Comparison of ENCODE assay signal across 23 cellular contexts in the genomic region with DNA sequence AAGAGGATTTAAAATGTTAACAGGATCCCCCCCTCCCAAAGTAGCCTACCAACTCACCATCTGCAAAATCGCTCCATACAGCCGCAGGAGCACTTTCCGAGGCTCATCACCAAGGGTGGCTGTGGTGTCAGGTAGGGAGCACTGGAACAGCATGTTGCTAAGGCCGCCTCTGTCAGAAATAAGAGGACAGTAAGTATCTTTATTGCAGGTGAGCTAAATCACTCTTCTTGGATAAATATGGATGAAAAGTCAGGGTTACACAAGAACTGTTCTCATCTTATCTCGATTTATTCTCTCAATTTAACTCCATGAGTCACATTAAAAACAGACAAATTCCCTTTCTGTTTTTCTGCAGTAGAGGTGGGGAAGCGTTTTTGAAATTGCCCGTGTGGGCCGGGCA. TPM values are rescaled to one million over a fixed set of nuclear protein-coding genes. Genes with fewer than 3 reads are reported as not detected.
DNase-seq lines count a peak whose midpoint lies in the region; ATAC-seq and TF ChIP-seq lines count a peak whose summit lies in the region.
"Had no signal": no experiment of that assay in that cellular context is flagged by ENCODE, and none has a peak within 500 bp of the region (broad histone marks: within the 10 kb centered on the region; RNA-seq: fewer than 3 reads in every experiment).

No MANE protein-coding gene starts in this region.

- no peak overlapping the region for H3K4me3 ChIP-seq in adrenal gland
- peak overlapping the region; percentile 2 for H3K4me3 ChIP-seq in endocrine pancreas (ENCODE audit: control insufficient read depth, insufficient read depth, low read length)
- H3K4me3 ChIP-seq in stomach: no peak overlapping the region
- H3K4me3 ChIP-seq: Peyer's patch had no signal

- H4K5ac ChIP-seq in H9 (ENCODE audit: insufficient read length, low read depth, low read length): no peak overlapping the region

- no peaks in the 10 kb centered on the region for H3K9me3 Mint-ChIP-seq in H9
- no peaks in the 10 kb centered on the region for H3K9me3 Mint-ChIP-seq in activated T-helper 17 cell treated with anti-CD3 and anti-CD28 coated beads, Interleukin-2, amount 50 U/mL, for 72 hours
- H3K9me3 Mint-ChIP-seq: CD8-positive, alpha-beta T cell; IgD-negative memory B cell had no signal

- no peak overlapping the region for H2BK12ac ChIP-seq in H9 (ENCODE audit: insufficient read length, low read depth, low read length)

- H3K9ac ChIP-seq in H9 (ENCODE audit: extremely low read depth, insufficient read length, low read length) (no peak overlapping the region), endocrine pancreas (ENCODE audit: control insufficient read depth, insufficient read depth, low read length) (no peak overlapping the region)
- H3K9ac ChIP-seq: KMS-11 had no signal

- H3K4ac ChIP-seq in H9 (ENCODE audit: low read depth, low read length): no peak overlapping the region

- ATAC-seq in activated T-helper 17 cell treated with anti-CD3 and anti-CD28 coated beads, Interleukin-2, amount 50 U/mL, for 72 hours (replicated peaks): no peak
- ATAC-seq: CD8-positive, alpha-beta T cell had no signal

- no peak overlapping the region for H2AFZ ChIP-seq in H9 (ENCODE audit: low read length)

- H3K36me3 Mint-ChIP-seq in H9 (ENCODE audit: insufficient read depth in 1 of 3, low read depth in 3 of 3): peaks cover 7 to 17% (median 15%) of the 10 kb centered on the region in 3 experiments
- no peaks in the 10 kb centered on the region for H3K36me3 Mint-ChIP-seq in activated T-helper 17 cell treated with anti-CD3 and anti-CD28 coated beads, Interleukin-2, amount 50 U/mL, for 72 hours (ENCODE audit: low read depth)
- H3K36me3 Mint-ChIP-seq: CD8-positive, alpha-beta T cell; IgD-negative memory B cell had no signal

- H3K79me1 ChIP-seq in H9 (ENCODE audit: insufficient read depth, low read depth, low read length, poor library complexity, severe bottlenecking): peaks cover 4% of the 10 kb centered on the region

- peak overlapping the region; percentile 18 to 85 (median 32); a peak in 3 of 7 replicates for H3K27ac Mint-ChIP-seq in H9
- no peak overlapping the region for H3K27ac Mint-ChIP-seq in activated T-helper 17 cell treated with anti-CD3 and anti-CD28 coated beads, Interleukin-2, amount 50 U/mL, for 72 hours
- H3K27ac Mint-ChIP-seq: B cell; CD8-positive, alpha-beta T cell; IgD-negative memory B cell had no signal

- no peak overlapping the region for H2BK15ac ChIP-seq in H9 (ENCODE audit: low read depth, low read length)

- TF ChIP-seq CTCF in H9 (conservative IDR thresholded peaks at IDR 0.05) (no peak), adrenal gland (IDR thresholded peaks at IDR 0.05) (no peak), stomach (IDR thresholded peaks at IDR 0.05) (no peak)

- no peaks in the 10 kb centered on the region for H3K36me3 ChIP-seq in adrenal gland (replicated peaks in 1 of 2)
- no peaks in the 10 kb centered on the region for H3K36me3 ChIP-seq in endocrine pancreas (ENCODE audit: control insufficient read depth, insufficient read depth, low read length)
- peaks cover 0 to 19% (median 12%) of the 10 kb centered on the region in 4 donors for H3K36me3 ChIP-seq in stomach

- TF ChIP-seq POLR2A in adrenal gland (IDR thresholded peaks at IDR 0.05) (no peak), stomach (IDR thresholded peaks at IDR 0.05) (no peak)

- H3K27me3 ChIP-seq in H9 (ENCODE audit: insufficient read depth, low read length): no peaks in the 10 kb centered on the region
- no peaks in the 10 kb centered on the region for H3K27me3 ChIP-seq in adrenal gland
- no peaks in the 10 kb centered on the region for H3K27me3 ChIP-seq in endocrine pancreas (ENCODE audit: control insufficient read depth, insufficient read depth, low read length)
- H3K27me3 ChIP-seq in stomach: no peaks in the 10 kb centered on the region
- H3K27me3 ChIP-seq: Peyer's patch had no signal

- H3K27ac ChIP-seq in H9 (ENCODE audit: insufficient read length, low read depth, low read length): no peak overlapping the region
- H3K27ac ChIP-seq in adrenal gland: peak overlapping the region in 4 of 5 donors; percentile 46 to 78 (median 68)
- H3K27ac ChIP-seq in stomach: peak overlapping the region; percentile 55 to 81 (median 73)
- H3K27ac ChIP-seq: C4-2B, KMS-11 had no signal

- H3K56ac ChIP-seq in H9 (ENCODE audit: insufficient read length, low read depth, low read length): no peak overlapping the region

- H3K4me1 Mint-ChIP-seq in H9: peaks cover 10 to 14% of the 10 kb centered on the region in 2 experiments
- H3K4me1 Mint-ChIP-seq in activated T-helper 17 cell treated with anti-CD3 and anti-CD28 coated beads, Interleukin-2, amount 50 U/mL, for 72 hours: no peaks in the 10 kb centered on the region

- no peaks in the 10 kb centered on the region for H4K20me1 ChIP-seq in H9 (ENCODE audit: control insufficient read depth, insufficient read depth, insufficient read length)

- no peak overlapping the region for H3K4me3 Mint-ChIP-seq in H9
- H3K4me3 Mint-ChIP-seq in activated T-helper 17 cell treated with anti-CD3 and anti-CD28 coated beads, Interleukin-2, amount 50 U/mL, for 72 hours: no peak overlapping the region
- H3K4me3 Mint-ChIP-seq: B cell; CD8-positive, alpha-beta T cell; IgD-negative memory B cell had no signal

- DNase-seq in H9: no peak
- peak in 2 of 7 donors; percentile 17 to 46 for DNase-seq in adrenal gland
- DNase-seq in stomach: no peak
- DNase-seq in anterior cingulate cortex (lab: John Stamatoyannopoulos, UW): no peak
- DNase-seq in central memory CD4-positive, alpha-beta T cell: no peak
- DNase-seq: Caco-2; CD8-positive, alpha-beta T cell; DMS79 treated with DMSO at 0.1 percent for 48 hours; GF-D8; H7; MM.1S; NCI-H2029; NCI-H446 treated with DMSO at 0.1 percent for 48 hours; NCI-H526; Peyer's patch; SHP77 treated with DMSO at 0.1 percent for 48 hours; SW 1271 had no signal

- intact Hi-C loops in adrenal gland (cut with DNase I) (no loop called here), stomach (cut with DNase I; ENCODE audit: low total_unique reads) (no loop called here)

- no peak overlapping the region for H3K4me2 ChIP-seq in H9 (ENCODE audit: insufficient read depth, insufficient read length, low read length)
- H3K4me2 ChIP-seq: KMS-11 had no signal

- H3K14ac ChIP-seq in H9 (ENCODE audit: insufficient read depth, low read length): no peak overlapping the region

- H3K23ac ChIP-seq in H9 (ENCODE audit: insufficient read length, low read depth, low read length): no peak overlapping the region

- H2BK120ac ChIP-seq in H9 (ENCODE audit: low read depth, low read length, poor library complexity, severe bottlenecking): no peak overlapping the region

- TF ChIP-seq EP300 in stomach (IDR thresholded peaks at IDR 0.05): no peak

- no peaks in the 10 kb centered on the region for H3K27me3 Mint-ChIP-seq in H9 (ENCODE audit: low read depth)
- H3K27me3 Mint-ChIP-seq in activated T-helper 17 cell treated with anti-CD3 and anti-CD28 coated beads, Interleukin-2, amount 50 U/mL, for 72 hours: no peaks in the 10 kb centered on the region
- H3K27me3 Mint-ChIP-seq: B cell, IgD-negative memory B cell had no signal

- H2AK5ac ChIP-seq in H9 (ENCODE audit: insufficient read length, low read length): no peak overlapping the region

- H3K79me2 ChIP-seq in H9 (ENCODE audit: insufficient read depth, low read length): peaks cover 8% of the 10 kb centered on the region; the same call in 1 of the 2 replicates

- no peak overlapping the region for H2BK5ac ChIP-seq in H9 (ENCODE audit: insufficient read length, low read length)

- no peak overlapping the region for H2BK20ac ChIP-seq in H9 (ENCODE audit: low read depth, low read length, poor library complexity, severe bottlenecking)

- no peak overlapping the region for H4K91ac ChIP-seq in H9 (ENCODE audit: insufficient read length, low read depth, low read length)

- H3K4me1 ChIP-seq in H9 (ENCODE audit: insufficient read depth, low read length): no peaks in the 10 kb centered on the region
- peaks cover 34 to 57% of the 10 kb centered on the region in 2 donors for H3K4me1 ChIP-seq in adrenal gland (replicated peaks in 1 of 2)
- H3K4me1 ChIP-seq in endocrine pancreas (ENCODE audit: control insufficient read depth, insufficient read depth, low read length): peaks cover 11% of the 10 kb centered on the region
- H3K4me1 ChIP-seq in stomach: peaks cover 22 to 85% (median 55%) of the 10 kb centered on the region in 4 donors

- WGBS in H9 (ENCODE audit: extremely low coverage, insufficient read length, low lambda C conversion rate): no CpG with 5 or more reads among the region's 8 CpGs
- WGBS in adrenal gland, 4 donors: 57 to 68% (median 59%) methylated on average over 8 of the region's 8 CpGs
- WGBS in stomach, 5 donors: 69 to 82% (median 72%) methylated on average over 8 of the region's 8 CpGs

- H3T11ph ChIP-seq in H9 (ENCODE audit: low read length): no peak overlapping the region

- H3K9me3 ChIP-seq in H9 (ENCODE audit: control insufficient read depth, low read depth, low read length) (no peaks in the 10 kb centered on the region), adrenal gland (replicated peaks in 1 of 3) (no peaks in the 10 kb centered on the region), endocrine pancreas (ENCODE audit: control insufficient read depth, low read length) (no peaks in the 10 kb centered on the region), stomach (no peaks in the 10 kb centered on the region)
- H3K9me3 ChIP-seq: Caco-2, Peyer's patch had no signal

- no peak overlapping the region for H3K18ac ChIP-seq in H9 (ENCODE audit: insufficient read length, low read depth, low read length)

- no peaks in the 10 kb centered on the region for H3K23me2 ChIP-seq in H9 (ENCODE audit: insufficient read length, low read depth, low read length, poor library complexity, severe bottlenecking)

- no peak overlapping the region for H4K8ac ChIP-seq in H9 (replicated peaks; ENCODE audit: insufficient read length, low read depth, low read length)

RNA-seq across cellular contexts. Expression of a gene that starts 24.2 kb away (rescaled TPM):
- total RNA-seq in H9 (2021) (63.0 and 64.2 TPM in 2 replicates), adrenal gland (10 to 100 TPM; 26.6 to 67.0 (median 44.7) TPM), stomach (100 to 1,000 TPM in 4 of 5 donors, 10 to 100 TPM in 1; 85.9 to 227 (median 147) TPM)
- polyA plus RNA-seq in adrenal gland (100 to 1,000 TPM in 1 of 3 donors, 10 to 100 TPM in 2; 76.1 to 105 (median 94.6) TPM), stomach (10 to 100 TPM; 20.9 to 47.2 (median 36.7) TPM)
- total RNA-seq in activated T-helper 17 cell treated with anti-CD3 and anti-CD28 coated beads, Interleukin-2, amount 50 U/mL, for 72 hours: 10 to 100 TPM in 1 of 2 donors, 1 to 10 TPM in 1; 7.4 to 10.1 TPM

RNA-seq across cellular contexts. Expression of a gene that starts 58.1 kb away (rescaled TPM):
- total RNA-seq in H9 (2021) (24.4 and 27.1 TPM in 2 replicates), adrenal gland (100 to 1,000 TPM; 112 to 384 (median 258) TPM), stomach (100 to 1,000 TPM in 4 of 5 donors, 10 to 100 TPM in 1; 46.3 to 835 (median 484) TPM)
- polyA plus RNA-seq in adrenal gland (1,000 to 10,000 TPM in 1 of 3 donors, 100 to 1,000 TPM in 1, 10 to 100 TPM in 1; 28.4 to 1,150 (median 823) TPM), stomach (100 to 1,000 TPM in 2 of 3 donors, 10 to 100 TPM in 1; 96.7 to 147 (median 111) TPM)
- total RNA-seq in activated T-helper 17 cell treated with anti-CD3 and anti-CD28 coated beads, Interleukin-2, amount 50 U/mL, for 72 hours: 100 to 1,000 TPM; 217 to 244 TPM
